ENCODE assay signal across 8 cellular contexts in genomic region chr10:117175901-117176534, GRCh38. TPM values are rescaled to one million over a fixed set of nuclear protein-coding genes. Genes with fewer than 3 reads are reported as not detected.
DNase-seq lines count a peak whose midpoint lies in the region; ATAC-seq and TF ChIP-seq lines count a peak whose summit lies in the region.

No MANE protein-coding gene starts in this region.

- H3K4me1 ChIP-seq in effector memory CD4-positive, alpha-beta T cell (ENCODE audit: control insufficient read depth, insufficient read depth, low read length, poor library complexity, severe bottlenecking) = no peaks in the 10 kb centered on the region

- CTCF ChIA-PET in AG04449 (lab: Yijun Ruan, JAX) = interaction anchor here (0.7 to 17.7 kb wide), 26 partner anchors 9 to 510 kb away, joined by 3 to 809 read pairs (median 7); partner anchors contain the start of gene KCNK18
- CTCF ChIA-PET in activated CD4-positive, alpha-beta memory T cell treated with anti-CD3 and anti-CD28 coated beads, Interleukin-2, amount 10 ng/mL, durations not matched to agents 7 days and 5 days (lab: Charles Lee) = interaction anchor here (0.7 to 2.9 kb wide), 18 partner anchors 10 to 494 kb away, joined by 3 to 94 read pairs (median 6); no protein-coding TSS in a partner anchor

- no peak overlapping the region for H3K27ac Mint-ChIP-seq in activated CD4-positive, alpha-beta memory T cell treated with anti-CD3 and anti-CD28 coated beads, Interleukin-2, amount 10 ng/mL, durations not matched to agents 7 days and 5 days

- peak; percentile 78 for TF ChIP-seq CTCF in AG04449 (IDR thresholded peaks at IDR 0.05; ENCODE audit: insufficient read depth, low read length, missing control alignments)

- H3K27ac ChIP-seq in effector memory CD4-positive, alpha-beta T cell (ENCODE audit: insufficient read depth, low read length, poor library complexity, severe bottlenecking) = no peak overlapping the region

- peak overlapping the region; percentile 78 for H3K4me3 Mint-ChIP-seq in activated CD4-positive, alpha-beta memory T cell treated with anti-CD3 and anti-CD28 coated beads, Interleukin-2, amount 10 ng/mL, durations not matched to agents 7 days and 5 days

- no peaks in the 10 kb centered on the region for H3K36me3 Mint-ChIP-seq in activated CD4-positive, alpha-beta memory T cell treated with anti-CD3 and anti-CD28 coated beads, Interleukin-2, amount 10 ng/mL, durations not matched to agents 7 days and 5 days (ENCODE audit: low read depth)

- no peaks in the 10 kb centered on the region for H3K9me3 Mint-ChIP-seq in activated CD4-positive, alpha-beta memory T cell treated with anti-CD3 and anti-CD28 coated beads, Interleukin-2, amount 10 ng/mL, durations not matched to agents 7 days and 5 days

- peaks cover 35% of the 10 kb centered on the region for H3K27me3 Mint-ChIP-seq in activated CD4-positive, alpha-beta memory T cell treated with anti-CD3 and anti-CD28 coated beads, Interleukin-2, amount 10 ng/mL, durations not matched to agents 7 days and 5 days

- no peaks in the 10 kb centered on the region for H3K9me3 ChIP-seq in effector memory CD4-positive, alpha-beta T cell (ENCODE audit: control insufficient read depth, low read length)

- peak; percentile 38 for ATAC-seq in GM18508 (IDR thresholded peaks at IDR 0.05; ENCODE audit: insufficient read depth, unreplicated experiment)
- peak; percentile 50 for ATAC-seq in HG03095 (IDR thresholded peaks at IDR 0.05; ENCODE audit: unreplicated experiment)

- peaks cover 19% of the 10 kb centered on the region for H3K4me1 Mint-ChIP-seq in activated CD4-positive, alpha-beta memory T cell treated with anti-CD3 and anti-CD28 coated beads, Interleukin-2, amount 10 ng/mL, durations not matched to agents 7 days and 5 days

- peak; percentile 19 for DNase-seq in AG04449 (ENCODE audit: low read depth, low spot score)
- DNase-seq in NCI-H345 treated with DMSO at 0.1 percent for 48 hours (lab: John Stamatoyannopoulos, UW; ENCODE audit: unreplicated experiment) = peak; percentile 35
- peak; percentile 79 for DNase-seq in activated CD4-positive, alpha-beta memory T cell treated with anti-CD3 and anti-CD28 coated beads, Interleukin-2, amount 10 ng/mL, durations not matched to agents 7 days and 5 days
- DNase-seq in effector memory CD4-positive, alpha-beta T cell = peak; percentile 25 to 46 (median 33)
- peak; percentile 87 for DNase-seq in midbrain (lab: John Stamatoyannopoulos, UW)
- DNase-seq in stimulated activated CD8-positive, alpha-beta memory T cell treated with anti-CD3 and anti-CD28 coated beads, Interleukin-15, amount 100 ng/mL, for 4 hours (ENCODE audit: low read depth in 2 of 2) = peak; percentile 26 to 53

- H3K27me3 ChIP-seq in effector memory CD4-positive, alpha-beta T cell (replicated peaks; ENCODE audit: control insufficient read depth, insufficient read depth, low read length, poor library complexity, severe bottlenecking) = peaks cover 11% of the 10 kb centered on the region

- H3K36me3 ChIP-seq in effector memory CD4-positive, alpha-beta T cell (ENCODE audit: control insufficient read depth, insufficient read depth, low read length) = no peaks in the 10 kb centered on the region

- POLR2A ChIA-PET in AG04449 (lab: Yijun Ruan, JAX) = no interaction called here
- POLR2A ChIA-PET in activated CD4-positive, alpha-beta memory T cell treated with anti-CD3 and anti-CD28 coated beads, Interleukin-2, amount 10 ng/mL, durations not matched to agents 7 days and 5 days (lab: Charles Lee) = interaction anchor here (1.3 kb wide), 1 partner anchor 379 kb away, joined by 7 read pairs; no protein-coding TSS in a partner anchor

- H3K4me3 ChIP-seq in AG04449 (ENCODE audit: low read depth, low read length) = peak overlapping the region; percentile 44
- H3K4me3 ChIP-seq in effector memory CD4-positive, alpha-beta T cell (ENCODE audit: insufficient read depth, low read depth, low read length, poor library complexity, severe bottlenecking) = peak overlapping the region; percentile 68

RNA-seq across cellular contexts. Expression of gene KCNK18, which starts 21.3 kb away (rescaled TPM):
- total RNA-seq in activated CD4-positive, alpha-beta memory T cell treated with anti-CD3 and anti-CD28 coated beads, Interleukin-2, amount 10 ng/mL, durations not matched to agents 7 days and 5 days = not detected

RNA-seq across cellular contexts. Expression of gene VAX1, which starts 37.9 kb away (rescaled TPM):
- not detected for total RNA-seq in activated CD4-positive, alpha-beta memory T cell treated with anti-CD3 and anti-CD28 coated beads, Interleukin-2, amount 10 ng/mL, durations not matched to agents 7 days and 5 days

Comparison
In these comparisons a context has a peak if more than half of its experiments do, and no peak if none do; other contexts are left out.
1. DNase-seq: peak in every context shown above with its lines; median percentile 87 in midbrain; 79 in activated CD4-positive, alpha-beta memory T cell treated with anti-CD3 and anti-CD28 coated beads, Interleukin-2, amount 10 ng/mL, durations not matched to agents 7 days and 5 days; 40 in stimulated activated CD8-positive, alpha-beta memory T cell treated with anti-CD3 and anti-CD28 coated beads, Interleukin-15, amount 100 ng/mL, for 4 hours; 35 in NCI-H345 treated with DMSO at 0.1 percent for 48 hours; 33 in effector memory CD4-positive, alpha-beta T cell; 19 in AG04449.